ENCODE assay signal across 23 cellular contexts in genomic region chr17:56985371-56986162, GRCh38. TPM values are rescaled to one million over a fixed set of nuclear protein-coding genes. Genes with fewer than 3 reads are reported as not detected.
DNase-seq lines count a peak whose midpoint lies in the region; ATAC-seq and TF ChIP-seq lines count a peak whose summit lies in the region.
"Had no signal": no experiment of that assay in that cellular context is flagged by ENCODE, and none has a peak within 500 bp of the region (broad histone marks: within the 10 kb centered on the region; RNA-seq: fewer than 3 reads in every experiment).

No MANE protein-coding gene starts in this region.

- H3K36me3 ChIP-seq in breast epithelium, result no peaks in the 10 kb centered on the region
- H3K36me3 ChIP-seq in heart left ventricle, result peaks cover 0 to 87% (median 70%) of the 10 kb centered on the region in 9 donors
- peaks cover 9 to 73% (median 28%) of the 10 kb centered on the region in 4 donors for H3K36me3 ChIP-seq in upper lobe of left lung

- no peak for TF ChIP-seq EP300 in upper lobe of left lung (IDR thresholded peaks at IDR 0.05)

- CTCF ChIA-PET in MCF 10A (lab: Yijun Ruan, JAX), result interaction anchor here (0.6 to 1.2 kb wide), 3 partner anchors 24 to 278 kb away, joined by 3 to 7 read pairs (median 5); no protein-coding TSS in a partner anchor

- H3K36me3 Mint-ChIP-seq in MCF 10A (ENCODE audit: insufficient read depth, unreplicated experiment), result peaks cover 67% of the 10 kb centered on the region

- no peaks in the 10 kb centered on the region for H3K9me3 Mint-ChIP-seq in MCF 10A (ENCODE audit: unreplicated experiment)
- H3K9me3 Mint-ChIP-seq: activated CD8-positive, alpha-beta T cell treated with anti-CD3 and anti-CD28 coated beads for 36 hours; CD4-positive, CD25-positive, alpha-beta regulatory T cell; neural progenitor cell had no signal

- BruUV-seq in MCF 10A (replicated peaks; lab: Mats Ljungman, UMichigan), result no TSS peak

- no peak overlapping the region for H3K27ac ChIP-seq in breast epithelium
- H3K27ac ChIP-seq in heart left ventricle, result peak overlapping the region in 1 of 12 donors; percentile 80
- peak overlapping the region; percentile 47 to 71 (median 56) for H3K27ac ChIP-seq in upper lobe of left lung
- H3K27ac ChIP-seq: neural progenitor cell, SK-N-MC, thoracic aorta, WERI-Rb-1 had no signal

- H3K9me3 ChIP-seq in breast epithelium (no peaks in the 10 kb centered on the region), heart left ventricle (no peaks in the 10 kb centered on the region), upper lobe of left lung (no peaks in the 10 kb centered on the region)
- H3K9me3 ChIP-seq: thoracic aorta had no signal

- intact Hi-C loops in MCF 10A (cut with micrococcal nuclease), result loop anchor here (10.0 kb wide), 1 partner anchor 99 kb away; the partner anchor contains the start of gene AKAP1
- intact Hi-C loops in breast epithelium (cut with DNase I; ENCODE audit: low total_unique reads), result no loop called here
- intact Hi-C loops in heart left ventricle (cut with DNase I), result no loop called here

- H3K27me3 ChIP-seq in breast epithelium (no peaks in the 10 kb centered on the region), heart left ventricle (no peaks in the 10 kb centered on the region), upper lobe of left lung (no peaks in the 10 kb centered on the region)
- H3K27me3 ChIP-seq: neural progenitor cell had no signal

- TF ChIP-seq CTCF in MCF 10A (IDR thresholded peaks at IDR 0.05; ENCODE audit: unreplicated experiment) (no peak), breast epithelium (IDR thresholded peaks at IDR 0.05) (no peak), heart left ventricle (IDR thresholded peaks at IDR 0.05) (no peak), upper lobe of left lung (IDR thresholded peaks at IDR 0.05) (no peak)

- H3K4me1 ChIP-seq in breast epithelium (no peaks in the 10 kb centered on the region), heart left ventricle (peaks cover 0 to 50% (median 0%) of the 10 kb centered on the region in 12 donors), upper lobe of left lung (peaks cover 2 to 18% (median 7%) of the 10 kb centered on the region in 4 donors)

- H3K4me1 Mint-ChIP-seq in MCF 10A (ENCODE audit: insufficient read depth, unreplicated experiment), result peaks cover 13% of the 10 kb centered on the region

- no peak for TF ChIP-seq POLR2A in breast epithelium (IDR thresholded peaks at IDR 0.05)
- TF ChIP-seq POLR2A in heart left ventricle (IDR thresholded peaks at IDR 0.05), result no peak
- no peak for TF ChIP-seq POLR2A in upper lobe of left lung (IDR thresholded peaks at IDR 0.05)

- H3K4me3 Mint-ChIP-seq in MCF 10A (ENCODE audit: unreplicated experiment), result no peak overlapping the region
- H3K4me3 Mint-ChIP-seq: activated CD8-positive, alpha-beta T cell treated with anti-CD3 and anti-CD28 coated beads for 36 hours; CD4-positive, CD25-positive, alpha-beta regulatory T cell; neural progenitor cell had no signal

- no peak overlapping the region for H3K4me3 ChIP-seq in breast epithelium
- no peak overlapping the region for H3K4me3 ChIP-seq in heart left ventricle
- no peak overlapping the region for H3K4me3 ChIP-seq in upper lobe of left lung
- H3K4me3 ChIP-seq: neural progenitor cell, SK-N-MC, thoracic aorta had no signal

- H3K27ac Mint-ChIP-seq in MCF 10A (ENCODE audit: low read depth, unreplicated experiment), result peak overlapping the region; percentile 14
- H3K27ac Mint-ChIP-seq: activated CD8-positive, alpha-beta T cell treated with anti-CD3 and anti-CD28 coated beads for 36 hours; CD4-positive, CD25-positive, alpha-beta regulatory T cell; neural progenitor cell had no signal

- DNase-seq in MCF 10A (ENCODE audit: unreplicated experiment) (no peak), breast epithelium (ENCODE audit: low spot score in 2 of 2) (no peak), OCI-M2 (lab: John Stamatoyannopoulos, UW; ENCODE audit: unreplicated experiment) (peak; percentile 21), heart left ventricle (no peak), upper lobe of left lung (peak; percentile 40 to 61), GOT3 (lab: John Stamatoyannopoulos, UW) (no peak), NCI-H1436 (lab: John Stamatoyannopoulos, UW) (no peak)
- DNase-seq: 8988T; activated CD8-positive, alpha-beta T cell treated with anti-CD3 and anti-CD28 coated beads for 36 hours; amniotic stem cell; CD4-positive, CD25-positive, alpha-beta regulatory T cell; cerebellar nuclear complex; DMS79 treated with DMSO at 0.1 percent for 48 hours; mesendoderm; NCI-H1417 treated with DMSO at 0.1 percent for 48 hours; NCI-H2227 treated with DMSO at 0.1 percent for 48 hours; stimulated activated CD4-positive, alpha-beta T cell treated with anti-CD3 and anti-CD28 coated beads, Interleukin-4, amount 100 ng/mL, for 24 hours; WERI-Rb-1 had no signal

- POLR2A ChIA-PET in MCF 10A (lab: Yijun Ruan, JAX), result interaction anchor here (0.5 to 1.3 kb wide), 3 partner anchors 9 to 230 kb away, joined by 3 to 5 read pairs (median 3); no protein-coding TSS in a partner anchor

- peak in 3 of 4 donors; percentile 8 to 73 (median 43) for ATAC-seq in heart left ventricle
- peak; percentile 61 to 70 for ATAC-seq in upper lobe of left lung (ENCODE audit: low FRiP score in 2 of 2)
- ATAC-seq in HG03520 (IDR thresholded peaks at IDR 0.05; ENCODE audit: unreplicated experiment), result no peak
- ATAC-seq: activated CD8-positive, alpha-beta T cell treated with anti-CD3 and anti-CD28 coated beads for 36 hours; sciatic nerve had no signal

- 89 to 91% (median 90%) methylated on average over 14 of the region's 14 CpGs for WGBS in heart left ventricle, 4 donors
- 65 to 74% methylated on average over 14 of the region's 14 CpGs for WGBS in upper lobe of left lung, 2 donors

- H3K27me3 Mint-ChIP-seq in MCF 10A (ENCODE audit: insufficient read depth, unreplicated experiment), result no peaks in the 10 kb centered on the region
- H3K27me3 Mint-ChIP-seq: activated CD8-positive, alpha-beta T cell treated with anti-CD3 and anti-CD28 coated beads for 36 hours; CD4-positive, CD25-positive, alpha-beta regulatory T cell had no signal

RNA-seq across cellular contexts. Expression of gene SCPEP1, which starts 7.6 kb away (rescaled TPM):
- total RNA-seq in MCF 10A (2022) (39.2 and 51.4 TPM in 2 replicates), breast epithelium (100 to 1,000 TPM in 2 of 3 donors, 10 to 100 TPM in 1; 55.4 to 264 (median 146) TPM), heart left ventricle (100 to 1,000 TPM in 1 of 9 donors, 10 to 100 TPM in 8; 39.8 to 162 (median 58.0) TPM), upper lobe of left lung (100 to 1,000 TPM in 5 of 6 donors, 10 to 100 TPM in 1; 96.4 to 172 (median 133) TPM)
- polyA plus RNA-seq in heart left ventricle, result 10 to 100 TPM; 31.9 to 99.7 TPM

RNA-seq across cellular contexts. Expression of gene COIL, which starts 24.7 kb away (rescaled TPM):
- 15.4 and 17.2 TPM in 2 replicates for total RNA-seq in MCF 10A (2022)
- total RNA-seq in breast epithelium, result 10 to 100 TPM in 2 of 3 donors, 1 to 10 TPM in 1; 8.8 to 23.0 (median 16.7) TPM
- 10 to 100 TPM in 1 of 9 donors, 1 to 10 TPM in 8; 6.5 to 11.3 (median 7.8) TPM for total RNA-seq in heart left ventricle
- 1 to 10 TPM; 5.7 to 6.9 TPM for polyA plus RNA-seq in heart left ventricle
- 10 to 100 TPM in 2 of 6 donors, 1 to 10 TPM in 4; 6.1 to 16.6 (median 9.5) TPM for total RNA-seq in upper lobe of left lung

Comparison
In these comparisons a context has a peak if more than half of its experiments do, and no peak if none do; other contexts are left out.
1. DNase-seq: peak in OCI-M2 (single experiment) and upper lobe of left lung (2 of 2); none in MCF 10A (single experiment), breast epithelium (0 of 2), heart left ventricle (0 of 5), GOT3 (single experiment) and NCI-H1436 (single experiment).
2. H3K27ac ChIP-seq: peak in upper lobe of left lung (4 of 4); none in breast epithelium (0 of 2).